Comparison of ENCODE assay signal across 1 cellular context in genomic region chr1:3992103-3992556, GRCh38.
A peak's percentile ranks its signal among the peaks of the same experiment; 100 is the strongest.
TF ChIP-seq lines count a peak whose summit lies in the region.

No MANE protein-coding gene starts in this region.

TF ChIP-seq in K562, 482 proteins besides CTCF, POLR2A, EP300 and RAD21 (continued from another document and continues in another):
- TF ChIP-seq, protein P1, sequence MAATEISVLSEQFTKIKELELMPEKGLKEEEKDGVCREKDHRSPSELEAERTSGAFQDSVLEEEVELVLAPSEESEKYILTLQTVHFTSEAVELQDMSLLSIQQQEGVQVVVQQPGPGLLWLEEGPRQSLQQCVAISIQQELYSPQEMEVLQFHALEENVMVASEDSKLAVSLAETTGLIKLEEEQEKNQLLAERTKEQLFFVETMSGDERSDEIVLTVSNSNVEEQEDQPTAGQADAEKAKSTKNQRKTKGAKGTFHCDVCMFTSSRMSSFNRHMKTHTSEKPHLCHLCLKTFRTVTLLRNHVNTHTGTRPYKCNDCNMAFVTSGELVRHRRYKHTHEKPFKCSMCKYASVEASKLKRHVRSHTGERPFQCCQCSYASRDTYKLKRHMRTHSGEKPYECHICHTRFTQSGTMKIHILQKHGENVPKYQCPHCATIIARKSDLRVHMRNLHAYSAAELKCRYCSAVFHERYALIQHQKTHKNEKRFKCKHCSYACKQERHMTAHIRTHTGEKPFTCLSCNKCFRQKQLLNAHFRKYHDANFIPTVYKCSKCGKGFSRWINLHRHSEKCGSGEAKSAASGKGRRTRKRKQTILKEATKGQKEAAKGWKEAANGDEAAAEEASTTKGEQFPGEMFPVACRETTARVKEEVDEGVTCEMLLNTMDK (IDR thresholded peaks at IDR 0.05; ENCODE audit: borderline replicate concordance, insufficient read depth, low read depth, low read length, poor library complexity, severe bottlenecking): no peak
- TF ChIP-seq, protein P2, sequence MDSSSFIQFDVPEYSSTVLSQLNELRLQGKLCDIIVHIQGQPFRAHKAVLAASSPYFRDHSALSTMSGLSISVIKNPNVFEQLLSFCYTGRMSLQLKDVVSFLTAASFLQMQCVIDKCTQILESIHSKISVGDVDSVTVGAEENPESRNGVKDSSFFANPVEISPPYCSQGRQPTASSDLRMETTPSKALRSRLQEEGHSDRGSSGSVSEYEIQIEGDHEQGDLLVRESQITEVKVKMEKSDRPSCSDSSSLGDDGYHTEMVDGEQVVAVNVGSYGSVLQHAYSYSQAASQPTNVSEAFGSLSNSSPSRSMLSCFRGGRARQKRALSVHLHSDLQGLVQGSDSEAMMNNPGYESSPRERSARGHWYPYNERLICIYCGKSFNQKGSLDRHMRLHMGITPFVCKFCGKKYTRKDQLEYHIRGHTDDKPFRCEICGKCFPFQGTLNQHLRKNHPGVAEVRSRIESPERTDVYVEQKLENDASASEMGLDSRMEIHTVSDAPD (CRISPR knock-in tag; IDR thresholded peaks at IDR 0.05): no peak
- TF ChIP-seq U2AF1 (optimal IDR thresholded peaks at IDR 0.05; ENCODE audit: low read depth, low read length): no peak
- TF ChIP-seq CBX5 (IDR thresholded peaks at IDR 0.05; ENCODE audit: borderline replicate concordance, low read depth): no peak
- TF ChIP-seq POLR3G (IDR thresholded peaks at IDR 0.05; ENCODE audit: extremely low read depth, insufficient read length, insufficient replicate concordance): no peak
- no peak for TF ChIP-seq TAL1 (IDR thresholded peaks at IDR 0.05)
- TF ChIP-seq CREM (IDR thresholded peaks at IDR 0.05; ENCODE audit: low read depth): peak; percentile 100
- TF ChIP-seq ZNF77 (CRISPR knock-in tag; IDR thresholded peaks at IDR 0.05): no peak
- no peak for TF ChIP-seq STAT6 (CRISPR knock-in tag; IDR thresholded peaks at IDR 0.05)
- TF ChIP-seq ZNF444 (CRISPR knock-in tag; IDR thresholded peaks at IDR 0.05): no peak
- TF ChIP-seq ZNF699 (CRISPR knock-in tag; IDR thresholded peaks at IDR 0.05; ENCODE audit: insufficient replicate concordance): no peak
- no peak for TF ChIP-seq ZNF668 (CRISPR knock-in tag; IDR thresholded peaks at IDR 0.05)
- no peak for TF ChIP-seq ZNF583 (CRISPR knock-in tag; IDR thresholded peaks at IDR 0.05)
- no peak for TF ChIP-seq ZNF316 (IDR thresholded peaks at IDR 0.05)
- TF ChIP-seq MCM3 (IDR thresholded peaks at IDR 0.05): no peak
- no peak for TF ChIP-seq KDM4B (IDR thresholded peaks at IDR 0.05; ENCODE audit: borderline replicate concordance in 2 of 2, low read depth in 1 of 2)
- no peak for TF ChIP-seq ZNF431 (CRISPR knock-in tag; IDR thresholded peaks at IDR 0.05)
- no peak for TF ChIP-seq NFRKB (IDR thresholded peaks at IDR 0.05; ENCODE audit: low read depth)
- TF ChIP-seq SMARCE1 (IDR thresholded peaks at IDR 0.05): no peak
- TF ChIP-seq NEUROD1 (IDR thresholded peaks at IDR 0.05; ENCODE audit: borderline replicate concordance, low read depth, low read length, partially characterized antibody): no peak
- no peak for TF ChIP-seq HBP1 (CRISPR knock-in tag; IDR thresholded peaks at IDR 0.05)
- TF ChIP-seq, protein P3, sequence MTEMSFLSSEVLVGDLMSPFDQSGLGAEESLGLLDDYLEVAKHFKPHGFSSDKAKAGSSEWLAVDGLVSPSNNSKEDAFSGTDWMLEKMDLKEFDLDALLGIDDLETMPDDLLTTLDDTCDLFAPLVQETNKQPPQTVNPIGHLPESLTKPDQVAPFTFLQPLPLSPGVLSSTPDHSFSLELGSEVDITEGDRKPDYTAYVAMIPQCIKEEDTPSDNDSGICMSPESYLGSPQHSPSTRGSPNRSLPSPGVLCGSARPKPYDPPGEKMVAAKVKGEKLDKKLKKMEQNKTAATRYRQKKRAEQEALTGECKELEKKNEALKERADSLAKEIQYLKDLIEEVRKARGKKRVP (CRISPR knock-in tag; IDR thresholded peaks at IDR 0.05): no peak
- no peak for TF ChIP-seq NR2C1 (IDR thresholded peaks at IDR 0.05)
- no peak for TF ChIP-seq NR2C1 (tag; IDR thresholded peaks at IDR 0.05)
- no peak for TF ChIP-seq GATAD2B (IDR thresholded peaks at IDR 0.05; ENCODE audit: borderline replicate concordance)
- no peak for TF ChIP-seq NFXL1 (CRISPR knock-in tag; IDR thresholded peaks at IDR 0.05)
- no peak for TF ChIP-seq ZNF197 (CRISPR knock-in tag; IDR thresholded peaks at IDR 0.05; ENCODE audit: low read depth)
- TF ChIP-seq SIN3A (IDR thresholded peaks at IDR 0.05; ENCODE audit: borderline replicate concordance in 2 of 2, control insufficient read depth in 1 of 2, low read depth in 2 of 2, low read length in 2 of 2): no peak
- TF ChIP-seq STAT5A (IDR thresholded peaks at IDR 0.05; ENCODE audit: borderline replicate concordance, low read length): no peak
- TF ChIP-seq, protein P4, sequence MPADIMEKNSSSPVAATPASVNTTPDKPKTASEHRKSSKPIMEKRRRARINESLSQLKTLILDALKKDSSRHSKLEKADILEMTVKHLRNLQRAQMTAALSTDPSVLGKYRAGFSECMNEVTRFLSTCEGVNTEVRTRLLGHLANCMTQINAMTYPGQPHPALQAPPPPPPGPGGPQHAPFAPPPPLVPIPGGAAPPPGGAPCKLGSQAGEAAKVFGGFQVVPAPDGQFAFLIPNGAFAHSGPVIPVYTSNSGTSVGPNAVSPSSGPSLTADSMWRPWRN (IDR thresholded peaks at IDR 0.05; ENCODE audit: low read depth): no peak
- no peak for TF ChIP-seq PCBP2 (IDR thresholded peaks at IDR 0.05; ENCODE audit: low read depth, low read length, poor library complexity, severe bottlenecking)
- TF ChIP-seq ZNF121 (CRISPR knock-in tag; conservative IDR thresholded peaks at IDR 0.05): no peak
- TF ChIP-seq ID3 (CRISPR knock-in tag; IDR thresholded peaks at IDR 0.05): no peak
- TF ChIP-seq ID3 (tag; IDR thresholded peaks at IDR 0.05): 0 out of 2 replicates have a peak, but pooled peaks have one; percentile 33
- TF ChIP-seq ZFPM2 (CRISPR knock-in tag; IDR thresholded peaks at IDR 0.05): no peak
- 0 out of 2 replicates have a peak, but pooled peaks have one; percentile 37 for TF ChIP-seq SMARCA5 (IDR thresholded peaks at IDR 0.05)
- TF ChIP-seq ZNF408 (CRISPR knock-in tag; IDR thresholded peaks at IDR 0.05; ENCODE audit: low read depth): no peak
- no peak for TF ChIP-seq MAFK (IDR thresholded peaks at IDR 0.05; ENCODE audit: low read length)
- TF ChIP-seq RB1 (IDR thresholded peaks at IDR 0.05; ENCODE audit: low read depth): no peak
- peak in 1 of 2 experiments; percentile 94; a peak in 2 of 4 replicates for TF ChIP-seq CSDE1 (IDR thresholded peaks at IDR 0.05)
- TF ChIP-seq NCOA2 (IDR thresholded peaks at IDR 0.05; ENCODE audit: partially characterized antibody in 2 of 2): no peak
- no peak for TF ChIP-seq RBM25 (IDR thresholded peaks at IDR 0.05; ENCODE audit: low read depth, low read length, severe bottlenecking)
- no peak for TF ChIP-seq ZBTB2 (IDR thresholded peaks at IDR 0.05)
- TF ChIP-seq, protein P5, sequence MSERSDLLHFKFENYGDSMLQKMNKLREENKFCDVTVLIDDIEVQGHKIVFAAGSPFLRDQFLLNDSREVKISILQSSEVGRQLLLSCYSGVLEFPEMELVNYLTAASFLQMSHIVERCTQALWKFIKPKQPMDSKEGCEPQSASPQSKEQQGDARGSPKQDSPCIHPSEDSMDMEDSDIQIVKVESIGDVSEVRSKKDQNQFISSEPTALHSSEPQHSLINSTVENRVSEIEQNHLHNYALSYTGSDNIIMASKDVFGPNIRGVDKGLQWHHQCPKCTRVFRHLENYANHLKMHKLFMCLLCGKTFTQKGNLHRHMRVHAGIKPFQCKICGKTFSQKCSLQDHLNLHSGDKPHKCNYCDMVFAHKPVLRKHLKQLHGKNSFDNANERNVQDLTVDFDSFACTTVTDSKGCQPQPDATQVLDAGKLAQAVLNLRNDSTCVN (CRISPR knock-in tag; IDR thresholded peaks at IDR 0.05): no peak
- TF ChIP-seq, protein P6, sequence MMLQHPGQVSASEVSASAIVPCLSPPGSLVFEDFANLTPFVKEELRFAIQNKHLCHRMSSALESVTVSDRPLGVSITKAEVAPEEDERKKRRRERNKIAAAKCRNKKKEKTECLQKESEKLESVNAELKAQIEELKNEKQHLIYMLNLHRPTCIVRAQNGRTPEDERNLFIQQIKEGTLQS (IDR thresholded peaks at IDR 0.05): peak; percentile 100
- TF ChIP-seq, protein P6 (CRISPR knock-in tag; conservative IDR thresholded peaks at IDR 0.05): peak; percentile 97
- no peak for TF ChIP-seq SP2 (IDR thresholded peaks at IDR 0.05; ENCODE audit: extremely low read depth, low read depth, low read length, poor library complexity, severe bottlenecking)
- TF ChIP-seq SMAD2 (IDR thresholded peaks at IDR 0.05; ENCODE audit: low read depth, low read length): no peak
- no peak for TF ChIP-seq ZC3H8 (IDR thresholded peaks at IDR 0.05)
- no peak for TF ChIP-seq ETS1 (conservative IDR thresholded peaks at IDR 0.05; ENCODE audit: control insufficient read depth, low read depth, low read length)
- TF ChIP-seq SOX6 (IDR thresholded peaks at IDR 0.05): no peak
- no peak for TF ChIP-seq KLF6 (CRISPR knock-in tag; IDR thresholded peaks at IDR 0.05; ENCODE audit: borderline replicate concordance)
- peak; percentile 100 for TF ChIP-seq TARDBP (IDR thresholded peaks at IDR 0.05)
- no peak for TF ChIP-seq MIER1 (IDR thresholded peaks at IDR 0.05; ENCODE audit: low read depth)
- no peak for TF ChIP-seq CHD2 (IDR thresholded peaks at IDR 0.05; ENCODE audit: low read depth, low read length)
- no peak for TF ChIP-seq PTBP1 (IDR thresholded peaks at IDR 0.05; ENCODE audit: low read depth, low read length)
- TF ChIP-seq MITF (IDR thresholded peaks at IDR 0.05): no peak
- TF ChIP-seq SMAD4 (CRISPR knock-in tag; conservative IDR thresholded peaks at IDR 0.05): no peak
- TF ChIP-seq GATA2 (CRISPR knock-in tag; IDR thresholded peaks at IDR 0.05): no peak
- no peak for TF ChIP-seq CHD1 (IDR thresholded peaks at IDR 0.05; ENCODE audit: low read length)
- TF ChIP-seq SREBF2 (CRISPR knock-in tag; IDR thresholded peaks at IDR 0.05): no peak
